25 cellular contexts compared by ENCODE assay signal in the genomic region with DNA sequence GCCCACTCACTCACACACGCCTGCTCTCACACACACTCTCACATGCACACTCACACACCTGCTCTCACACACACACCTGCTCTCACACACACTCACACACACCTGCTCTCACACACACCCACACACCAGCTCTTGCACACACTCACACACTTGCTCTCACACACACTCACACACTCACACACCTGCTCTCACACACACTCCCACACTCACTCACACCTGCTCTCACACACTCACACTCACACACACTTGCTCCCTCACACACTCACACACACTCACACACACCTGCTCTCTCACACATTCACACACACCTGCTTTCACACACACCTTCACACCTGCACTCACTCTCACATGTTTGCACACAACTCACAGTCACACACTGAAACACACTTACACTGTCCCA. TPM values are rescaled to one million over a fixed set of nuclear protein-coding genes. Genes with fewer than 3 reads are reported as not detected.
"Had no signal": no experiment of that assay in that cellular context is flagged by ENCODE, and none has a peak within 500 bp of the region (broad histone marks: within the 10 kb centered on the region; RNA-seq: fewer than 3 reads in every experiment).

No MANE protein-coding gene starts in this region.

- H3K4me3 Mint-ChIP-seq: activated naive CD4-positive, alpha-beta T cell treated with anti-CD3 and anti-CD28 coated beads, Interleukin-2, amount 10 ng/mL, durations not matched to agents 7 days and 5 days; mesothelial cell of epicardium; nephron progenitor cell had no signal

- ATAC-seq: activated CD4-positive, CD25-positive, alpha-beta regulatory T cell treated with anti-CD3 and anti-CD28 coated beads, Interleukin-2, amount 50 U/mL, for 24 hours; gastrocnemius medialis; lower lobe of right lung had no signal

- H3K27me3 ChIP-seq: vagina had no signal

- H3K27ac ChIP-seq: breast epithelium, coronary artery, gastrocnemius medialis, lower lobe of right lung, tibial nerve, vagina had no signal

- H3K4me1 ChIP-seq: breast epithelium, gastrocnemius medialis, lower lobe of right lung, tibial nerve, vagina had no signal

- H3K36me3 ChIP-seq: breast epithelium, gastrocnemius medialis, lower lobe of right lung, tibial nerve, vagina had no signal

- H3K36me3 Mint-ChIP-seq: activated naive CD4-positive, alpha-beta T cell treated with anti-CD3 and anti-CD28 coated beads, Interleukin-2, amount 10 ng/mL, durations not matched to agents 7 days and 5 days; mesothelial cell of epicardium had no signal

- H3K4me3 ChIP-seq: breast epithelium, coronary artery, gastrocnemius medialis, lower lobe of right lung, tibial nerve, vagina had no signal

- H3K4me1 Mint-ChIP-seq: nephron progenitor cell had no signal

- DNase-seq: activated CD4-positive, alpha-beta T cell treated with anti-CD3 and anti-CD28 coated beads, Interleukin-2, amount 50 U/mL, for 1 hour; activated CD8-positive, alpha-beta memory T cell treated with anti-CD3 and anti-CD28 coated beads, Interleukin-2, amount 50 U/mL, for 48 hours; activated effector memory CD4-positive, alpha-beta T cell treated with Interleukin-2 at 50 U/mL for 16 hours; activated naive CD4-positive, alpha-beta T cell treated with anti-CD3 and anti-CD28 coated beads, Interleukin-2, amount 10 ng/mL, durations not matched to agents 7 days and 5 days; activated T-cell treated with anti-CD3 and anti-CD28 coated beads, Interleukin-2, amount 50 U/mL, for 48 hours; gastrocnemius medialis; head of caudate nucleus; lower lobe of right lung; nephron progenitor cell; occipital lobe; stimulated activated CD4-positive, alpha-beta T cell treated with anti-CD3 and anti-CD28 coated beads, Interleukin-2, amount 100 ng/mL, for 24 hours; stimulated activated naive CD4-positive, alpha-beta T cell treated with Interleukin-2 at 50 U/mL for 16 hours had no signal

- H3K9me3 ChIP-seq: breast epithelium, gastrocnemius medialis, lower lobe of right lung, tibial nerve, vagina had no signal

- H3K27ac Mint-ChIP-seq: activated naive CD4-positive, alpha-beta T cell treated with anti-CD3 and anti-CD28 coated beads, Interleukin-2, amount 10 ng/mL, durations not matched to agents 7 days and 5 days; mesothelial cell of epicardium; nephron progenitor cell had no signal

RNA-seq across cellular contexts. Expression of a gene that starts 4.0 kb away (rescaled TPM):
- total RNA-seq: astrocyte; gastrocnemius medialis; mesothelial cell of epicardium; occipital lobe; skeletal muscle tissue; T-helper 1 cell treated with Interleukin-12 subunit alpha and Interleukin-12 subunit beta and Interleukin-4 antibody, amounts not matched to agents 30 ng/mL and 1 ng/mL, for 36 hours; tibial nerve; vagina had no signal
- polyA plus RNA-seq: esophagus, keratinocyte had no signal

RNA-seq across cellular contexts. Expression of a gene that starts 17.4 kb away (rescaled TPM):
- total RNA-seq: mesothelial cell of epicardium, vagina had no signal
- polyA plus RNA-seq: keratinocyte had no signal

RNA-seq across cellular contexts. Expression of a gene that starts 28.7 kb away (rescaled TPM):
- total RNA-seq: astrocyte; breast epithelium; gastrocnemius medialis; lower lobe of right lung; mesothelial cell of epicardium; occipital lobe; posterior vena cava; skeletal muscle tissue; T-helper 1 cell treated with Interleukin-12 subunit alpha and Interleukin-12 subunit beta and Interleukin-4 antibody, amounts not matched to agents 30 ng/mL and 1 ng/mL, for 36 hours; tibial nerve; vagina had no signal
- polyA plus RNA-seq: adipose tissue, esophagus, keratinocyte had no signal

RNA-seq across cellular contexts. Expression of a gene that starts 32.1 kb away (rescaled TPM):
- total RNA-seq: astrocyte; mesothelial cell of epicardium; occipital lobe; skeletal muscle tissue; T-helper 1 cell treated with Interleukin-12 subunit alpha and Interleukin-12 subunit beta and Interleukin-4 antibody, amounts not matched to agents 30 ng/mL and 1 ng/mL, for 36 hours had no signal
- polyA plus RNA-seq: keratinocyte had no signal
